Comparison of ENCODE assay signal across 8 cellular contexts in genomic region chr7:29921404-29922010, GRCh38.
A peak's percentile ranks its signal among the peaks of the same experiment; 100 is the strongest.
DNase-seq lines count a peak whose midpoint lies in the region; ATAC-seq and TF ChIP-seq lines count a peak whose summit lies in the region.

No MANE protein-coding gene starts in this region.

- no peak overlapping the region for H3K4me2 ChIP-seq in osteoblast (ENCODE audit: insufficient read depth, low read length)

- peaks cover 6% of the 10 kb centered on the region for H4K20me1 ChIP-seq in osteoblast (ENCODE audit: insufficient read depth, low read length)

- H3K79me2 ChIP-seq in osteoblast (ENCODE audit: insufficient read depth, low read length): no peaks in the 10 kb centered on the region

- DNase-seq in EH (ENCODE audit: low read depth): peak; percentile 65
- peak; percentile 50 for DNase-seq in HS-5 (ENCODE audit: low read depth)
- DNase-seq in NCI-H82 (lab: John Stamatoyannopoulos, UW): peak; percentile 83
- peak; percentile 14 for DNase-seq in activated T-cell treated with anti-CD3 and anti-CD28 coated beads for 4 hours
- peak; percentile 33 for DNase-seq in fibroblast of the conjunctiva (ENCODE audit: low read depth)
- peak; percentile 70 for DNase-seq in osteoblast (ENCODE audit: insufficient read length, low spot score, missing footprints)
- no peak for DNase-seq in T-helper 9 cell

- no peak overlapping the region for H2AFZ ChIP-seq in osteoblast (ENCODE audit: low read length)

- TF ChIP-seq CTCF in osteoblast (IDR thresholded peaks at IDR 0.05; ENCODE audit: extremely low read depth, low read depth, low read length): peak; percentile 97

- peak; percentile 87 for ATAC-seq in GM21515 (IDR thresholded peaks at IDR 0.05; ENCODE audit: unreplicated experiment)

- no peaks in the 10 kb centered on the region for H3K9me3 ChIP-seq in osteoblast (ENCODE audit: low read depth, low read length)

- H3K27me3 ChIP-seq in osteoblast (ENCODE audit: insufficient read depth, low read length): no peaks in the 10 kb centered on the region

- H3K4me3 ChIP-seq in osteoblast (ENCODE audit: insufficient read depth, low read length): no peak overlapping the region

- H3K4me1 ChIP-seq in osteoblast (ENCODE audit: insufficient read depth, low read length): no peaks in the 10 kb centered on the region

- H3K27ac ChIP-seq in osteoblast (ENCODE audit: low read depth, low read length): no peak overlapping the region

- peaks cover 36% of the 10 kb centered on the region for H3K36me3 ChIP-seq in osteoblast (ENCODE audit: insufficient read depth, low read length)
